In genomic region chr21:45590246-45590725, GRCh38 we compare ENCODE assay signal across 8 cellular contexts. TPM values are rescaled to one million over a fixed set of nuclear protein-coding genes. Genes with fewer than 3 reads are reported as not detected.
DNase-seq lines count a peak whose midpoint lies in the region; ATAC-seq and TF ChIP-seq lines count a peak whose summit lies in the region.

No MANE protein-coding gene starts in this region.

- no peaks in the 10 kb centered on the region for H3K4me1 ChIP-seq in smooth muscle cell (ENCODE audit: low read depth)

- H3K4me2 ChIP-seq in smooth muscle cell, result peak overlapping the region; percentile 81

- intact Hi-C loops in left ventricle myocardium superior (cut with micrococcal nuclease), result no loop called here

- TF ChIP-seq CTCF in smooth muscle cell (IDR thresholded peaks at IDR 0.05; ENCODE audit: borderline replicate concordance, insufficient read depth, poor library complexity, severe bottlenecking), result no peak

- H4K20me1 ChIP-seq in smooth muscle cell (ENCODE audit: low read depth), result no peaks in the 10 kb centered on the region

- H3K27me3 ChIP-seq in smooth muscle cell (ENCODE audit: low read depth), result no peaks in the 10 kb centered on the region

- no peaks in the 10 kb centered on the region for H3K36me3 ChIP-seq in smooth muscle cell (ENCODE audit: low read depth)

- DNase-seq in EL, result peak; percentile 18
- DNase-seq in NOMO-1 (lab: John Stamatoyannopoulos, UW; ENCODE audit: unreplicated experiment in 2 of 2), result peak; percentile 33 to 37
- DNase-seq in activated naive CD4-positive, alpha-beta T cell treated with anti-CD3 and anti-CD28 coated beads, Interleukin-2, amount 10 ng/mL, durations not matched to agents 7 days and 5 days, result peak; percentile 83
- DNase-seq in left ventricle myocardium superior, result peak; percentile 83
- no peak for DNase-seq in smooth muscle cell (lab: John Stamatoyannopoulos, UW; ENCODE audit: unreplicated experiment)
- no peak for DNase-seq in medulla oblongata (ENCODE audit: extremely low spot score)

- no peak overlapping the region for H3K27ac ChIP-seq in smooth muscle cell (ENCODE audit: low read depth)

- H3K79me2 ChIP-seq in smooth muscle cell (ENCODE audit: low read depth), result no peaks in the 10 kb centered on the region

- WGBS in smooth muscle cell (ENCODE audit: low lambda C conversion rate), result 8% methylated on average over 23 of the region's 46 CpGs

- H3K9me3 ChIP-seq in smooth muscle cell (replicated peaks; ENCODE audit: low read depth), result peaks cover 8% of the 10 kb centered on the region

- peak overlapping the region; percentile 49 for H3K4me3 ChIP-seq in smooth muscle cell

- peak overlapping the region; percentile 37 for H3K4me3 Mint-ChIP-seq in activated naive CD4-positive, alpha-beta T cell treated with anti-CD3 and anti-CD28 coated beads, Interleukin-2, amount 10 ng/mL, durations not matched to agents 7 days and 5 days

- CTCF ChIA-PET in activated naive CD4-positive, alpha-beta T cell treated with anti-CD3 and anti-CD28 coated beads, Interleukin-2, amount 10 ng/mL, durations not matched to agents 7 days and 5 days (lab: Charles Lee), result no interaction called here

- no peak overlapping the region for H3K9ac ChIP-seq in smooth muscle cell (ENCODE audit: low read depth)

- H3K4me1 Mint-ChIP-seq in activated naive CD4-positive, alpha-beta T cell treated with anti-CD3 and anti-CD28 coated beads, Interleukin-2, amount 10 ng/mL, durations not matched to agents 7 days and 5 days, result peaks cover 7% of the 10 kb centered on the region

- no peak overlapping the region for H3K27ac Mint-ChIP-seq in activated naive CD4-positive, alpha-beta T cell treated with anti-CD3 and anti-CD28 coated beads, Interleukin-2, amount 10 ng/mL, durations not matched to agents 7 days and 5 days

- ATAC-seq in left ventricle myocardium superior (peak; percentile 93), HG03378 (IDR thresholded peaks at IDR 0.05; ENCODE audit: unreplicated experiment) (no peak), GM21528 (IDR thresholded peaks at IDR 0.05; ENCODE audit: low FRiP score, unreplicated experiment) (no peak)

- H3K36me3 Mint-ChIP-seq in activated naive CD4-positive, alpha-beta T cell treated with anti-CD3 and anti-CD28 coated beads, Interleukin-2, amount 10 ng/mL, durations not matched to agents 7 days and 5 days, result no peaks in the 10 kb centered on the region

- H3K9me3 Mint-ChIP-seq in activated naive CD4-positive, alpha-beta T cell treated with anti-CD3 and anti-CD28 coated beads, Interleukin-2, amount 10 ng/mL, durations not matched to agents 7 days and 5 days, result peaks cover 26% of the 10 kb centered on the region

- peaks cover 19% of the 10 kb centered on the region for H3K27me3 Mint-ChIP-seq in activated naive CD4-positive, alpha-beta T cell treated with anti-CD3 and anti-CD28 coated beads, Interleukin-2, amount 10 ng/mL, durations not matched to agents 7 days and 5 days

- H2AFZ ChIP-seq in smooth muscle cell (ENCODE audit: low read depth), result peak overlapping the region; percentile 26

- no peaks in the 10 kb centered on the region for H3F3A ChIP-seq in smooth muscle cell (ENCODE audit: low read depth)

RNA-seq across cellular contexts. Expression of gene SLC19A1, which starts 48.0 kb away (rescaled TPM):
- 7.6 TPM for total RNA-seq in left ventricle myocardium superior
- 2.3 and 5.5 TPM in 2 replicates for total RNA-seq in smooth muscle cell
- 15.4 and 33.2 TPM in 2 replicates for polyA plus RNA-seq in smooth muscle cell

RNA-seq across cellular contexts. Expression of gene PCBP3, which starts 53.2 kb away (rescaled TPM):
- 2.7 TPM for total RNA-seq in left ventricle myocardium superior
- 8.2 and 8.9 TPM in 2 replicates for total RNA-seq in smooth muscle cell
- polyA plus RNA-seq in smooth muscle cell, result 13.7 and 23.1 TPM in 2 replicates

Comparison
In these comparisons a context has a peak if more than half of its experiments do, and no peak if none do; other contexts are left out.
1. DNase-seq: peak in EL (single experiment), NOMO-1 (2 of 2), activated naive CD4-positive, alpha-beta T cell treated with anti-CD3 and anti-CD28 coated beads, Interleukin-2, amount 10 ng/mL, durations not matched to agents 7 days and 5 days (single experiment) and left ventricle myocardium superior (single experiment); none in smooth muscle cell (single experiment) and medulla oblongata (single experiment).